In genomic region chr7:36766451-36766850, GRCh38 we compare ENCODE assay signal across 21 cellular contexts. TPM values are rescaled to one million over a fixed set of nuclear protein-coding genes. Genes with fewer than 3 reads are reported as not detected.
DNase-seq lines count a peak whose midpoint lies in the region; ATAC-seq and TF ChIP-seq lines count a peak whose summit lies in the region.
"Had no signal": no experiment of that assay in that cellular context is flagged by ENCODE, and none has a peak within 500 bp of the region (broad histone marks: within the 10 kb centered on the region; RNA-seq: fewer than 3 reads in every experiment).

No MANE protein-coding gene starts in this region.

- CTCF ChIA-PET in mammary epithelial cell (lab: Charles Lee; ENCODE audit: low non-redundant PET) (interaction anchor here (0.7 kb wide), 1 partner anchor 295 kb away, joined by 3 read pairs; no protein-coding TSS in a partner anchor), MCF 10A (lab: Yijun Ruan, JAX) (interaction anchor here (0.8 to 1.2 kb wide), 2 partner anchors 29 to 189 kb away, joined by 3 read pairs; no protein-coding TSS in a partner anchor)

- no peaks in the 10 kb centered on the region for H3K36me3 Mint-ChIP-seq in MCF 10A (ENCODE audit: insufficient read depth, unreplicated experiment)
- H3K36me3 Mint-ChIP-seq in central memory CD8-positive, alpha-beta T cell (ENCODE audit: insufficient read depth) = no peaks in the 10 kb centered on the region
- H3K36me3 Mint-ChIP-seq: CD14-positive monocyte; CD4-positive, alpha-beta memory T cell had no signal

- no peak overlapping the region for H3K18ac ChIP-seq in neuronal stem cell (ENCODE audit: low read length)

- no peak overlapping the region for H2BK12ac ChIP-seq in neuronal stem cell (ENCODE audit: low read length)

- H3K36me3 ChIP-seq in mammary epithelial cell (ENCODE audit: insufficient read depth, low read length) (no peaks in the 10 kb centered on the region), neuronal stem cell (replicated peaks in 1 of 2; ENCODE audit: control insufficient read depth in 2 of 2, insufficient read depth in 2 of 2, low read length in 2 of 2) (no peaks in the 10 kb centered on the region)
- H3K36me3 ChIP-seq: BE2C; BLaER1 treated with 17β-estradiol and CSF1 and Interleukin-3, amounts not matched to agents 10 nM and 100 nM had no signal

- no peak overlapping the region for H3K9ac ChIP-seq in mammary epithelial cell (ENCODE audit: insufficient read depth, low read length)
- no peak overlapping the region for H3K9ac ChIP-seq in neuronal stem cell (ENCODE audit: low read depth, low read length, poor library complexity)
- H3K9ac ChIP-seq: BLaER1 treated with 17β-estradiol and CSF1 and Interleukin-3, amounts not matched to agents 10 nM and 100 nM had no signal

- 100% methylated on average over 1 of the region's 1 CpG for WGBS in mammary epithelial cell (ENCODE audit: low coverage, missing lambda C conversion rate)
- no CpG with 5 or more reads among the region's 1 CpG for WGBS in neuronal stem cell (ENCODE audit: extremely low coverage in 2 of 2, insufficient read length in 2 of 2, insufficient replicate concordance in 1 of 2), 2 donors

- no peak for DNase-seq in mammary epithelial cell
- no peak for DNase-seq in MCF 10A (ENCODE audit: unreplicated experiment)
- no peak for DNase-seq in central memory CD8-positive, alpha-beta T cell (ENCODE audit: low spot score in 2 of 2)
- DNase-seq in neuronal stem cell (ENCODE audit: low spot score) = no peak
- no peak for DNase-seq in activated effector memory CD4-positive, alpha-beta T cell treated with anti-CD3 and anti-CD28 coated beads, Interleukin-2, amount 50 U/mL, for 16 hours
- DNase-seq in DMS 273 (lab: John Stamatoyannopoulos, UW; ENCODE audit: unreplicated experiment) = no peak
- DNase-seq: 8988T; ACHN; AML-193; BE2C; Caco-2; CD4-positive, alpha-beta memory T cell; DMS 273 treated with DMSO at 0.1 percent for 48 hours; DMS79; EL; GF-D8; H9 had no signal

- in situ Hi-C loops in mammary epithelial cell (cut with MboI; ENCODE audit: low sequenced_read_pairs in 2 of 2) = no loop called here

- H2BK15ac ChIP-seq in neuronal stem cell (ENCODE audit: low read length) = no peak overlapping the region

- no peak for TF ChIP-seq CTCF in mammary epithelial cell (conservative IDR thresholded peaks at IDR 0.05 in 1 of 2, IDR thresholded peaks at IDR 0.05 in 1 of 2; ENCODE audit: extremely low read depth in 1 of 2, insufficient read depth in 1 of 2, low read depth in 1 of 2, low read length in 2 of 2)
- TF ChIP-seq CTCF in MCF 10A (IDR thresholded peaks at IDR 0.05; ENCODE audit: unreplicated experiment) = no peak

- H4K91ac ChIP-seq in neuronal stem cell (ENCODE audit: low read depth, low read length, poor library complexity) = no peak overlapping the region

- H3K27ac Mint-ChIP-seq in MCF 10A (ENCODE audit: low read depth, unreplicated experiment) = no peak overlapping the region
- peak overlapping the region; percentile 9 for H3K27ac Mint-ChIP-seq in central memory CD8-positive, alpha-beta T cell (ENCODE audit: low read depth)
- H3K27ac Mint-ChIP-seq: GM23338, H9 had no signal

- H3K4me3 ChIP-seq in mammary epithelial cell (replicated peaks in 1 of 3; ENCODE audit: insufficient read depth in 1 of 3, low read depth in 2 of 3, low read length in 3 of 3) = no peak overlapping the region
- no peak overlapping the region for H3K4me3 ChIP-seq in neuronal stem cell (ENCODE audit: low read length in 2 of 2)
- H3K4me3 ChIP-seq: A549; BLaER1 treated with 17β-estradiol and CSF1 and Interleukin-3, amounts not matched to agents 10 nM and 100 nM; GM23338 had no signal

- H3K4me2 ChIP-seq in mammary epithelial cell (ENCODE audit: insufficient read depth, low read depth, low read length) = no peak overlapping the region
- no peak overlapping the region for H3K4me2 ChIP-seq in neuronal stem cell (ENCODE audit: insufficient read depth, low read length, poor library complexity, severe bottlenecking)
- H3K4me2 ChIP-seq: A549; BLaER1 treated with 17β-estradiol and CSF1 and Interleukin-3, amounts not matched to agents 10 nM and 100 nM; GM23338 had no signal

- no peaks in the 10 kb centered on the region for H3K9me3 Mint-ChIP-seq in MCF 10A (ENCODE audit: unreplicated experiment)
- no peaks in the 10 kb centered on the region for H3K9me3 Mint-ChIP-seq in central memory CD8-positive, alpha-beta T cell
- H3K9me3 Mint-ChIP-seq: GM23338, H9 had no signal

- H3K4ac ChIP-seq in neuronal stem cell (ENCODE audit: low read length) = no peak overlapping the region

- intact Hi-C loops in mammary epithelial cell (cut with micrococcal nuclease) = no loop called here
- intact Hi-C loops in MCF 10A (cut with micrococcal nuclease) = no loop called here

- H3K79me1 ChIP-seq in neuronal stem cell (ENCODE audit: low read depth, low read length) = no peaks in the 10 kb centered on the region

- POLR2A ChIA-PET in MCF 10A (lab: Yijun Ruan, JAX) = interaction anchor here (1.0 kb wide), 1 partner anchor 11 kb away, joined by 7 read pairs; no protein-coding TSS in a partner anchor

- no peaks in the 10 kb centered on the region for H3K79me2 ChIP-seq in mammary epithelial cell (ENCODE audit: insufficient read depth, low read length)

- H4K8ac ChIP-seq in neuronal stem cell (ENCODE audit: low read depth, low read length) = no peak overlapping the region

- H3K4me1 Mint-ChIP-seq in MCF 10A (ENCODE audit: insufficient read depth, unreplicated experiment) = no peaks in the 10 kb centered on the region
- H3K4me1 Mint-ChIP-seq in central memory CD8-positive, alpha-beta T cell = peaks cover 49% of the 10 kb centered on the region

- H3K27me3 Mint-ChIP-seq in MCF 10A (ENCODE audit: insufficient read depth, unreplicated experiment) = no peaks in the 10 kb centered on the region
- H3K27me3 Mint-ChIP-seq in central memory CD8-positive, alpha-beta T cell = no peaks in the 10 kb centered on the region
- H3K27me3 Mint-ChIP-seq: CD4-positive, alpha-beta memory T cell had no signal

- H3K4me1 ChIP-seq in mammary epithelial cell (ENCODE audit: insufficient read depth, low read length) (peaks cover 5% of the 10 kb centered on the region), neuronal stem cell (ENCODE audit: control insufficient read depth in 2 of 2, insufficient read depth in 1 of 2, low read depth in 1 of 2, low read length in 2 of 2) (no peaks in the 10 kb centered on the region)
- H3K4me1 ChIP-seq: Caco-2 had no signal

- dilution Hi-C loops in mammary epithelial cell (cut with HindIII; ENCODE audit: low sequenced_read_pairs) = no loop called here

- H2AFZ ChIP-seq in mammary epithelial cell (ENCODE audit: low read depth, low read length) (peak overlapping the region; percentile 45), neuronal stem cell (ENCODE audit: low read length) (peak overlapping the region; percentile 60)
- H2AFZ ChIP-seq: GM23338 had no signal

- no peak for ATAC-seq in central memory CD8-positive, alpha-beta T cell (replicated peaks; ENCODE audit: extremely low read depth, poor library complexity, severe bottlenecking)
- ATAC-seq: A549 had no signal

- no peaks in the 10 kb centered on the region for H4K20me1 ChIP-seq in mammary epithelial cell (ENCODE audit: insufficient read depth, low read length)
- H4K20me1 ChIP-seq: BLaER1 treated with 17β-estradiol and CSF1 and Interleukin-3, amounts not matched to agents 10 nM and 100 nM had no signal

- H3K27ac ChIP-seq in mammary epithelial cell (ENCODE audit: insufficient read depth, low read depth, low read length) = no peak overlapping the region
- H3K27ac ChIP-seq in neuronal stem cell (replicated peaks; ENCODE audit: low read length) = no peak overlapping the region
- H3K27ac ChIP-seq: A549; BLaER1 treated with 17β-estradiol and CSF1 and Interleukin-3, amounts not matched to agents 10 nM and 100 nM had no signal

- no peak overlapping the region for H2AK5ac ChIP-seq in neuronal stem cell (ENCODE audit: low read depth, low read length)

- no peak overlapping the region for H2BK5ac ChIP-seq in neuronal stem cell (ENCODE audit: low read length)

- no peaks in the 10 kb centered on the region for H3K9me3 ChIP-seq in mammary epithelial cell (replicated peaks; ENCODE audit: insufficient read depth, low read length)
- H3K9me3 ChIP-seq in neuronal stem cell (replicated peaks in 1 of 2; ENCODE audit: control insufficient read depth in 2 of 2, insufficient read depth in 1 of 2, low read depth in 1 of 2, low read length in 2 of 2) = no peaks in the 10 kb centered on the region
- H3K9me3 ChIP-seq: A549, BE2C, Caco-2 had no signal

- no peak overlapping the region for H3K4me3 Mint-ChIP-seq in MCF 10A (ENCODE audit: unreplicated experiment)
- no peak overlapping the region for H3K4me3 Mint-ChIP-seq in central memory CD8-positive, alpha-beta T cell
- H3K4me3 Mint-ChIP-seq: CD14-positive monocyte; CD4-positive, alpha-beta memory T cell; GM23338; H9 had no signal

- BruUV-seq in mammary epithelial cell (replicated peaks; lab: Mats Ljungman, UMichigan) = no TSS peak
- BruUV-seq in MCF 10A (replicated peaks; lab: Mats Ljungman, UMichigan) = no TSS peak

- H2BK120ac ChIP-seq in neuronal stem cell (ENCODE audit: low read depth, low read length) = no peak overlapping the region

- no peak overlapping the region for H3K14ac ChIP-seq in neuronal stem cell (ENCODE audit: low read length)

- no peak overlapping the region for H3K23ac ChIP-seq in neuronal stem cell (ENCODE audit: low read depth, low read length, poor library complexity)

- H3K27me3 ChIP-seq in mammary epithelial cell (ENCODE audit: insufficient read depth, low read length) (no peaks in the 10 kb centered on the region), neuronal stem cell (ENCODE audit: control insufficient read depth in 3 of 3, insufficient read depth in 3 of 3, low read depth in 1 of 3, low read length in 3 of 3) (no peaks in the 10 kb centered on the region)
- H3K27me3 ChIP-seq: BE2C; BLaER1 treated with 17β-estradiol and CSF1 and Interleukin-3, amounts not matched to agents 10 nM and 100 nM had no signal

RNA-seq across cellular contexts. Expression of gene AOAH, which starts 42.2 kb away (rescaled TPM):
- total RNA-seq in mammary epithelial cell (under 1 TPM in 1 of 2 donors, not detected in 1; 0.33 TPM), MCF 10A (2022) (not detected in 2 replicates)
- 0.05 TPM for polyA plus RNA-seq in mammary epithelial cell
- not detected for polyA minus RNA-seq in mammary epithelial cell
- polyA plus RNA-seq in neuronal stem cell (2013, experiment 1 of 2) = 0.70 TPM
- polyA plus RNA-seq in neuronal stem cell (2013, experiment 2 of 2) = 1.1 TPM
- total RNA-seq: Caco-2, GM23338 had no signal
- polyA plus RNA-seq: GM23338 had no signal
